In genomic region chr15:56490461-56490860, GRCh38 we compare ENCODE assay signal across 11 cellular contexts.
"Had no signal": no experiment of that assay in that cellular context is flagged by ENCODE, and none has a peak within 500 bp of the region (broad histone marks: within the 10 kb centered on the region; RNA-seq: fewer than 3 reads in every experiment).

No MANE protein-coding gene starts in this region.

- H3K27me3 ChIP-seq: gastrocnemius medialis, left lung, right lobe of liver, spleen, stomach had no signal

- H3K27ac ChIP-seq: coronary artery, gastrocnemius medialis, heart right ventricle, left lung, lower lobe of right lung, parathyroid adenoma, prostate gland, right lobe of liver, spleen, stomach had no signal

- ATAC-seq: gastrocnemius medialis had no signal

- H3K4me1 ChIP-seq: gastrocnemius medialis, heart right ventricle, left lung, lower lobe of right lung, parathyroid adenoma, prostate gland, right lobe of liver, spleen, stomach had no signal

- DNase-seq: lower lobe of right lung, spleen had no signal

- H3K4me3 ChIP-seq: coronary artery, gastrocnemius medialis, heart right ventricle, left lung, lower lobe of right lung, prostate gland, right lobe of liver, spleen, stomach had no signal

- H2AFZ ChIP-seq: parathyroid adenoma had no signal

- H3K9ac ChIP-seq: parathyroid adenoma had no signal

- FAIRE-seq: urothelium cell line had no signal

- H3K9me3 ChIP-seq: gastrocnemius medialis, heart right ventricle, left lung, lower lobe of right lung, prostate gland, right lobe of liver, stomach had no signal

- H3K36me3 ChIP-seq: gastrocnemius medialis, heart right ventricle, left lung, lower lobe of right lung, prostate gland, right lobe of liver, spleen, stomach had no signal

- H3K79me2 ChIP-seq: parathyroid adenoma had no signal
